In genomic region chrX:150416469-150416868, GRCh38 we compare ENCODE assay signal across 30 cellular contexts.
"Had no signal": no experiment of that assay in that cellular context is flagged by ENCODE, and none has a peak within 500 bp of the region (broad histone marks: within the 10 kb centered on the region; RNA-seq: fewer than 3 reads in every experiment).

No MANE protein-coding gene starts in this region.

- DNase-seq: activated B cell treated with CpG ODN at 0.5 μM for 24 hours; activated CD4-positive, alpha-beta memory T cell treated with anti-CD3 and anti-CD28 coated beads for 36 hours; activated CD4-positive, alpha-beta T cell treated with anti-CD3 and anti-CD28 coated beads for 4 hours; activated CD4-positive, alpha-beta T cell treated with anti-CD3 and anti-CD28 coated beads, Interleukin-2, amount 10 ng/mL, durations not matched to agents 24 days and 14 days; activated CD4-positive, alpha-beta T cell treated with anti-CD3 and anti-CD28 coated beads, Interleukin-2, amount 50 U/mL, for 1 hour; activated CD4-positive, alpha-beta T cell treated with anti-CD3 and anti-CD28 coated beads, Interleukin-2, amount 50 U/mL, for 4 hours; activated CD4-positive, CD25-positive, alpha-beta regulatory T cell treated with anti-CD3 and anti-CD28 coated beads, Interleukin-2, amount 50 U/mL, for 72 hours; activated CD8-positive, alpha-beta memory T cell treated with anti-CD3 and anti-CD28 coated beads, Interleukin-2, amount 10 ng/mL, durations not matched to agents 7 days and 5 days; activated CD8-positive, alpha-beta memory T cell treated with anti-CD3 and anti-CD28 coated beads, Interleukin-2, amount 50 U/mL, for 48 hours; activated CD8-positive, alpha-beta T cell treated with anti-CD3 and anti-CD28 coated beads for 36 hours; activated effector memory CD4-positive, alpha-beta T cell treated with Interleukin-2 at 50 U/mL for 16 hours; activated gamma-delta T cell; activated naive CD4-positive, alpha-beta T cell treated with anti-CD3 and anti-CD28 coated beads, Interleukin-2, amount 10 ng/mL, durations not matched to agents 7 days and 5 days; activated naive CD4-positive, alpha-beta T cell treated with Interleukin-2 at 50 U/mL for 16 hours; activated naive CD8-positive, alpha-beta T cell treated with anti-CD3 and anti-CD28 coated beads, Interleukin-2, amount 10 ng/mL, durations not matched to agents 7 days and 5 days; activated naive CD8-positive, alpha-beta T cell treated with anti-CD3 and anti-CD28 coated beads, Interleukin-2, amount 50 U/mL, for 24 hours; activated T-cell treated with anti-CD3 and anti-CD28 coated beads, Interleukin-2, amount 50 U/mL, for 24 hours; activated T-cell treated with anti-CD3 and anti-CD28 coated beads, Interleukin-2, amount 50 U/mL, for 48 hours; amygdala; anterior cingulate cortex; caudate nucleus; cerebellar nuclear complex; T-helper 1 cell; T-helper 2 cell; T-helper 9 cell had no signal

- H3K9me3 ChIP-seq: ascending aorta had no signal

- ATAC-seq: activated CD8-positive, alpha-beta memory T cell treated with anti-CD3 and anti-CD28 coated beads, Interleukin-2, amount 10 ng/mL, durations not matched to agents 7 days and 5 days; activated CD8-positive, alpha-beta T cell treated with anti-CD3 and anti-CD28 coated beads for 36 hours; activated naive CD8-positive, alpha-beta T cell treated with anti-CD3 and anti-CD28 coated beads, Interleukin-2, amount 50 U/mL, for 24 hours had no signal

- H3K36me3 ChIP-seq: ascending aorta, cardiac muscle cell had no signal

- H3K4me1 ChIP-seq: ascending aorta had no signal

- FAIRE-seq: bronchial epithelial cell, TTC549 had no signal

- H3K4me3 ChIP-seq: ascending aorta, cardiac muscle cell had no signal

- H3K27me3 ChIP-seq: ascending aorta, cardiac muscle cell had no signal

- H3K27ac ChIP-seq: ascending aorta, cardiac muscle cell, VCaP had no signal
